18 cellular contexts compared by ENCODE assay signal in genomic region chr3:89038864-89039263, GRCh38.
"Had no signal": no experiment of that assay in that cellular context is flagged by ENCODE, and none has a peak within 500 bp of the region (broad histone marks: within the 10 kb centered on the region; RNA-seq: fewer than 3 reads in every experiment).

No MANE protein-coding gene starts in this region.

- H3K27ac ChIP-seq: ovary, psoas muscle, thoracic aorta, tibial nerve, upper lobe of left lung had no signal

- DNase-seq: cortex of kidney; natural killer cell; occipital lobe; ovary; posterior cingulate gyrus; psoas muscle; right cardiac atrium; small intestine; stimulated activated CD4-positive, alpha-beta T cell treated with anti-CD3 and anti-CD28 coated beads, Interleukin-15, amount 100 ng/mL, for 24 hours; stimulated activated CD4-positive, alpha-beta T cell treated with anti-CD3 and anti-CD28 coated beads, Interleukin-2, amount 100 ng/mL, for 48 hours; stimulated activated naive B cell treated with anti-CD40 and anti-IgM and Interleukin-4, amounts not matched to agents 10 μg/mL and 1 μg/mL and 100 μg/mL, for 72 hours; upper lobe of left lung had no signal

- H3K9me3 ChIP-seq: ovary, psoas muscle, thoracic aorta, tibial nerve had no signal

- H3K4me1 ChIP-seq: psoas muscle, tibial nerve, upper lobe of left lung had no signal

- H3K27me3 ChIP-seq: ovary, tibial nerve, upper lobe of left lung had no signal

- H3K4me3 ChIP-seq: lung, ovary, psoas muscle, thoracic aorta, tibial nerve, upper lobe of left lung had no signal

- H3K36me3 ChIP-seq: ovary, thoracic aorta, tibial nerve, upper lobe of left lung had no signal

- FAIRE-seq: frontal cortex, keratinocyte, small intestine, urothelium cell line had no signal

- ATAC-seq: natural killer cell; psoas muscle; right cardiac atrium; stimulated activated naive B cell treated with anti-CD40 and anti-IgM and Interleukin-4, amounts not matched to agents 10 μg/mL and 1 μg/mL and 100 μg/mL, for 72 hours had no signal
